15 cellular contexts compared by ENCODE assay signal in genomic region chr7:157292770-157293412, GRCh38. TPM values are rescaled to one million over a fixed set of nuclear protein-coding genes. Genes with fewer than 3 reads are reported as not detected.
A peak's percentile ranks its signal among the peaks of the same experiment; 100 is the strongest.
DNase-seq lines count a peak whose midpoint lies in the region; ATAC-seq and TF ChIP-seq lines count a peak whose summit lies in the region.
"Had no signal": no experiment of that assay in that cellular context is flagged by ENCODE, and none has a peak within 500 bp of the region (broad histone marks: within the 10 kb centered on the region; RNA-seq: fewer than 3 reads in every experiment).

No MANE protein-coding gene starts in this region.

- RAD21 ChIA-PET in HCT116 (lab: Charles Lee; ENCODE audit: low non-redundant PET in 1 of 2, low total read pairs in 2 of 2, uncharacterized antibody in 2 of 2, unreplicated experiment in 2 of 2): no interaction called here

- no peak for TF ChIP-seq POLR2A in HCT116 (IDR thresholded peaks at IDR 0.05; ENCODE audit: borderline replicate concordance, extremely low read depth, insufficient read depth, insufficient read length)

- TF ChIP-seq RAD21 in HCT116 (IDR thresholded peaks at IDR 0.05; ENCODE audit: low read depth): no peak

- DNase-seq in HCT116 (ENCODE audit: low read depth, low spot score): no peak
- peak; percentile 57 for DNase-seq in RWPE1 (ENCODE audit: low spot score)
- peak; percentile 55 to 68 for DNase-seq in foreskin keratinocyte
- no peak for DNase-seq in C1 segment of cervical spinal cord (lab: John Stamatoyannopoulos, UW)
- no peak for DNase-seq in GM13977 (ENCODE audit: low spot score)
- DNase-seq in NK-92 treated with Interleukin-12 subunit alpha and Interleukin-12 subunit beta, amount 100 ng/mL, for 24 hours (lab: John Stamatoyannopoulos, UW): no peak
- DNase-seq: central memory CD4-positive, alpha-beta T cell; effector CD8-positive, alpha-beta T cell; foreskin fibroblast; NCI-H2081; NCI-H526 treated with DMSO at 0.1 percent for 48 hours; RPMI8226 had no signal

- H3K79me2 ChIP-seq in HCT116 (ENCODE audit: insufficient read depth, low read length): no peaks in the 10 kb centered on the region

- TF ChIP-seq CTCF in HCT116 (IDR thresholded peaks at IDR 0.05 in 2 of 3, conservative IDR thresholded peaks at IDR 0.05 in 1 of 3; ENCODE audit: borderline replicate concordance in 1 of 3, insufficient read depth in 1 of 3, low read depth in 2 of 3, low read length in 2 of 3) (no peak), RWPE1 (conservative IDR thresholded peaks at IDR 0.05; ENCODE audit: low read depth) (no peak), foreskin keratinocyte (conservative IDR thresholded peaks at IDR 0.05) (no peak), GM13977 (IDR thresholded peaks at IDR 0.05; ENCODE audit: extremely low read depth, insufficient read depth, missing control alignments) (no peak)

- H3K27ac ChIP-seq in HCT116 (ENCODE audit: low read depth, low read length) (no peak overlapping the region), RWPE1 (peak overlapping the region; percentile 79), foreskin keratinocyte (peak overlapping the region; percentile 92), skin epidermis (peak overlapping the region in 20 of 21 experiments; percentile 36 to 90 (median 79))

- peaks cover 21 to 41% of the 10 kb centered on the region in 2 experiments for H3K4me1 ChIP-seq in HCT116 (ENCODE audit: control insufficient read depth in 1 of 2, insufficient read depth in 2 of 2, low read length in 2 of 2)
- peaks cover 16% of the 10 kb centered on the region for H3K4me1 ChIP-seq in foreskin keratinocyte

- H4K20me1 ChIP-seq in HCT116 (ENCODE audit: insufficient read depth): no peaks in the 10 kb centered on the region

- no peaks in the 10 kb centered on the region for H3K27me3 ChIP-seq in HCT116 (ENCODE audit: insufficient read depth, low read length)
- no peaks in the 10 kb centered on the region for H3K27me3 ChIP-seq in foreskin keratinocyte

- no peaks in the 10 kb centered on the region for H3K9me2 ChIP-seq in HCT116 (ENCODE audit: insufficient read depth)

- POLR2A ChIA-PET in HCT116 (lab: Charles Lee) (no interaction called here), RWPE1 (lab: Yijun Ruan, JAX; ENCODE audit: low non-redundant PET) (no interaction called here)

- peak overlapping the region; percentile 47 for H3K4me2 ChIP-seq in HCT116 (ENCODE audit: low read length)

- in situ Hi-C loops in GM13977 (cut with MboI; ENCODE audit: low pct_unique_long_range_greater_than_20kb, low sequenced_read_pairs, unreplicated experiment): no loop called here

- ATAC-seq in HCT116: no peak
- ATAC-seq in foreskin keratinocyte: peak; percentile 59
- ATAC-seq in GM19023 (IDR thresholded peaks at IDR 0.05; ENCODE audit: unreplicated experiment): no peak
- ATAC-seq: activated T-helper 17 cell treated with anti-CD3 and anti-CD28 coated beads, Interleukin-2, amount 50 U/mL, for 72 hours had no signal

- H3K9ac ChIP-seq in HCT116 (ENCODE audit: low read length): no peak overlapping the region

- CTCF ChIA-PET in HCT116 (lab: Charles Lee): no interaction called here
- CTCF ChIA-PET in RWPE1 (lab: Yijun Ruan, JAX): interaction anchor here (0.6 kb wide), 1 partner anchor 361 kb away, joined by 3 read pairs; no protein-coding TSS in a partner anchor

- intact Hi-C loops in HCT116 (cut with micrococcal nuclease): no loop called here

- H2AFZ ChIP-seq in HCT116 (ENCODE audit: low read depth, low read length, poor library complexity, severe bottlenecking): no peak overlapping the region

- BruUV-seq in HCT116 (replicated peaks; lab: Mats Ljungman, UMichigan): no TSS peak

- H3K9me3 ChIP-seq in HCT116 (ENCODE audit: control insufficient read depth in 1 of 2, insufficient read depth in 1 of 2, low read depth in 1 of 2, low read length in 2 of 2): no peaks in the 10 kb centered on the region

- H3K4me3 ChIP-seq in HCT116 (replicated peaks in 1 of 2; ENCODE audit: low read depth in 1 of 2, low read length in 2 of 2): no peak overlapping the region
- peak overlapping the region in 4 of 7 experiments; percentile 6 to 23 (median 14) for H3K4me3 ChIP-seq in skin epidermis

- H3K36me3 ChIP-seq in HCT116 (ENCODE audit: control insufficient read depth in 1 of 2, insufficient read depth in 2 of 2, low read length in 2 of 2): no peaks in the 10 kb centered on the region

TF ChIP-seq in HCT116, 20 proteins besides CTCF, POLR2A, EP300 and RAD21:
- TF ChIP-seq SP1 (IDR thresholded peaks at IDR 0.05; ENCODE audit: low read depth) (no peak), SIN3A (IDR thresholded peaks at IDR 0.05; ENCODE audit: low read depth) (no peak), JUND (IDR thresholded peaks at IDR 0.05) (no peak), FOSL1 (IDR thresholded peaks at IDR 0.05; ENCODE audit: low read depth) (no peak), REST (IDR thresholded peaks at IDR 0.05; ENCODE audit: low read depth) (no peak), CBX3 (IDR thresholded peaks at IDR 0.05; ENCODE audit: low read depth) (no peak), EGR1 (IDR thresholded peaks at IDR 0.05; ENCODE audit: low read depth) (no peak), TCF7L2 (IDR thresholded peaks at IDR 0.05; ENCODE audit: borderline replicate concordance, extremely low read depth, insufficient read depth, insufficient read length) (no peak), ELF1 (IDR thresholded peaks at IDR 0.05; ENCODE audit: borderline replicate concordance, low read depth) (no peak), EZH2phosphoT487 (IDR thresholded peaks at IDR 0.05; ENCODE audit: borderline replicate concordance) (no peak), SRF (IDR thresholded peaks at IDR 0.05; ENCODE audit: low read depth) (no peak), ZNF274 (IDR thresholded peaks at IDR 0.05; ENCODE audit: low read depth, low read length) (no peak), EZH2 (IDR thresholded peaks at IDR 0.05) (no peak), YY1 (IDR thresholded peaks at IDR 0.05; ENCODE audit: extremely low read depth, insufficient replicate concordance, low read depth, low read length) (no peak), CEBPB (IDR thresholded peaks at IDR 0.05; ENCODE audit: low read depth) (no peak)
- TF ChIP-seq, protein P1, sequence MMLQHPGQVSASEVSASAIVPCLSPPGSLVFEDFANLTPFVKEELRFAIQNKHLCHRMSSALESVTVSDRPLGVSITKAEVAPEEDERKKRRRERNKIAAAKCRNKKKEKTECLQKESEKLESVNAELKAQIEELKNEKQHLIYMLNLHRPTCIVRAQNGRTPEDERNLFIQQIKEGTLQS (IDR thresholded peaks at IDR 0.05): no peak

RNA-seq across cellular contexts. Expression of gene DNAJB6, which starts 43.9 kb away (rescaled TPM):
- 82.5 TPM for total RNA-seq in HCT116 (2021; ENCODE audit: unreplicated experiment)
- polyA plus RNA-seq in HCT116 (2012): 49.6 and 52.8 TPM in 2 replicates
- 119 and 121 TPM in 2 replicates for total RNA-seq in foreskin keratinocyte
- polyA plus RNA-seq in foreskin keratinocyte: 97.9 and 98.5 TPM in 2 replicates

Comparison
In these comparisons a context has a peak if more than half of its experiments do, and no peak if none do; other contexts are left out.
1. DNase-seq: peak in RWPE1 (single experiment) and foreskin keratinocyte (2 of 2); none in HCT116 (single experiment), C1 segment of cervical spinal cord (0 of 14), GM13977 (single experiment) and NK-92 treated with Interleukin-12 subunit alpha and Interleukin-12 subunit beta, amount 100 ng/mL, for 24 hours (single experiment).
2. H3K4me3 ChIP-seq: peak in skin epidermis (4 of 7); none in HCT116 (0 of 2).